Comparison of ENCODE assay signal across 8 cellular contexts in the genomic region with DNA sequence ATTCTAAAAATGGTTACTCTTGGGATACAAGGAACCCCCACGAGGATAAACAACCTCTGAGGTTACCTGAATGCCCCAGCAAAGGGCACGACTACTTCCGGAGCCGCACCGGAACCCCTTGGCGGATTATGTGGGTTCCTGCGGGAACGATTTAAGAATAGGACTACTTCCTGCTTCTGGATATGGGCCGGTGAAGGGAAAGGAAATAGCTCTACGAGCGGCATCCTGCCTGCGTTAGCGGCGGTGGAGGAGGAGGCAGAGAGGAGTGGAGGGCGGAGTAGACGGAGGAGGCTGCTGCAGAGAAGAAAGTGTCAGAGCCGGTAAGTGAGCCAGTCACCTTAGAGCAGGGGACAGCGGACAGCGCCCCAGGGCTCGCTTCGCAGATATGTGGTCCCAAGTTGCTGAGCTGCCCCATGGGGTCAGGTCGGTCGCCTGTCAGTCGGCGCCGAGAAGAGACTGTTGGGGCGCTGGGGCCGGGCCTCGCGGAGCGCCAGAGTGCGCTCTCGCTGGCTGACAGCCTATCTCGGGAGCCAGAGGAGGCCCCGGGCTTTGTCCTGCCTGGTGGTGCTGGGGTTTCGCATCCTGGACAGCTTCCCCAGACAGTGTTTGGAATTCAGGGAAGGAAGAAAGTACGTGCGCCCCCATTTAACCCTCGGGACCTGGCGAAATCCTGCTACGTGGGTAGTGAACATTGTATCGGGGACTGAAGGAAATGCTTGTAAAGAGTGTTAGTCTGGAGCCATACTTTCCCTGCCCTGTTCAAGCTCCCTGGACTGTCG. TPM values are rescaled to one million over a fixed set of nuclear protein-coding genes. Genes with fewer than 3 reads are reported as not detected.
A peak's percentile ranks its signal among the peaks of the same experiment; 100 is the strongest.
DNase-seq lines count a peak whose midpoint lies in the region; ATAC-seq and TF ChIP-seq lines count a peak whose summit lies in the region.

Gene KLHL20, plus strand, starts transcription at position 223 of the 779 bp plus-strand sequence. CDS start 1,063 bp downstream, outside the sequence.

- peaks cover 5 to 25% of the 10 kb centered on the region in 2 donors for H3K27me3 ChIP-seq in left lung

- peak; percentile 90 for ATAC-seq in GM19351 (IDR thresholded peaks at IDR 0.05; ENCODE audit: unreplicated experiment)
- peak; percentile 92 for ATAC-seq in HG03521 (IDR thresholded peaks at IDR 0.05; ENCODE audit: unreplicated experiment)
- ATAC-seq in left lung = peak; percentile 98

- peaks cover 10 to 30% of the 10 kb centered on the region in 2 donors for H3K4me1 ChIP-seq in left lung

- intact Hi-C loops in left lung (cut with DNase I) = no loop called here

- H3K27ac ChIP-seq in C4-2B (peak within 1 kb of the TSS; percentile 89), left lung (peak within 1 kb of the TSS; percentile 88 to 90)

- peak within 1 kb of the TSS; percentile 61 for H3K4me3 ChIP-seq in left lung

- DNase-seq in NCI-H748 (lab: John Stamatoyannopoulos, UW; ENCODE audit: unreplicated experiment) (peak; percentile 87), dermis blood vessel endothelial cell (peak; percentile 92), left lung (peak; percentile 84 to 89)
- peak; percentile 79 for DNase-seq in activated CD4-positive, alpha-beta T cell treated with anti-CD3 and anti-CD28 coated beads, Interleukin-2, amount 50 U/mL, for 1 hour
- peak; percentile 80 to 84 for DNase-seq in stimulated activated CD4-positive, alpha-beta T cell treated with anti-CD3 and anti-CD28 coated beads, Interleukin-2, amount 100 ng/mL, for 48 hours

- H3K36me3 ChIP-seq in left lung = no peaks in the 10 kb centered on the region

- TF ChIP-seq CTCF in C4-2B (conservative IDR thresholded peaks at IDR 0.05) (no peak; the same call in 1 of the 2 replicates), left lung (IDR thresholded peaks at IDR 0.05) (no peak)

- no peaks in the 10 kb centered on the region for H3K9me3 ChIP-seq in left lung

RNA-seq across cellular contexts. Expression of gene KLHL20, which starts in this region (rescaled TPM):
- total RNA-seq in dermis blood vessel endothelial cell = 44.2 and 49.5 TPM in 2 replicates
- total RNA-seq in left lung = 10 to 100 TPM; 23.9 to 28.8 TPM

Comparison
In these comparisons a context has a peak if more than half of its experiments do, and no peak if none do; other contexts are left out.
1. Peak in every context shown above with its lines: DNase-seq, ATAC-seq, H3K4me3 ChIP-seq and H3K27ac ChIP-seq.